ENCODE assay signal across 17 cellular contexts in the genomic region with DNA sequence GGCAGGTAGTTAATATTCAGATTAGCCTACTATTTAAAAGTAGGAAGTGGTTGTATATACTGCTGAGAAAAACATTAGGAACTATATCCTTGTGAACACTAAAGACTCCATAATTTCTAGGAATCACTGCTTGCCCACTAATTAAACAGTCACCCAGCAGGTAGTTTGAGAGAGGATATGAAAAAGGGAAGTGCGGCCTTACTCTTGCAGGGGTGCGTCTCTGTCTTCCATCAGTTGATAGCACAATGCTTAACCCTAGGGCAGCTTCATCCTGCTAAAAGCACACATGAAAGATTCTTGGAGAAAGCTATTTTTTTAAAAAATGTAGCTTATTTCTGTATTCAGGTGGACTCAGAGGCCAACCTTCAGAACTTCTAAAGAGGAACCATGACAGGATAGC. TPM values are rescaled to one million over a fixed set of nuclear protein-coding genes. Genes with fewer than 3 reads are reported as not detected.
A peak's percentile ranks its signal among the peaks of the same experiment; 100 is the strongest.
DNase-seq lines count a peak whose midpoint lies in the region; ATAC-seq and TF ChIP-seq lines count a peak whose summit lies in the region.
"Had no signal": no experiment of that assay in that cellular context is flagged by ENCODE, and none has a peak within 500 bp of the region (broad histone marks: within the 10 kb centered on the region; RNA-seq: fewer than 3 reads in every experiment).

No MANE protein-coding gene starts in this region.

- no peak for TF ChIP-seq CTCF in upper lobe of right lung (IDR thresholded peaks at IDR 0.05)

- no peaks in the 10 kb centered on the region for H3K9me3 ChIP-seq in upper lobe of right lung

- H3K4me1 ChIP-seq in upper lobe of right lung = no peaks in the 10 kb centered on the region
- H3K4me1 ChIP-seq: neural progenitor cell had no signal

- no peak overlapping the region for H3K4me3 ChIP-seq in upper lobe of right lung
- H3K4me3 ChIP-seq: GM23248, neural progenitor cell had no signal

- no peak overlapping the region for H3K27ac Mint-ChIP-seq in memory B cell
- H3K27ac Mint-ChIP-seq: activated CD4-positive, alpha-beta T cell treated with anti-CD3 and anti-CD28 coated beads for 36 hours; CD4-positive, alpha-beta memory T cell; neural progenitor cell had no signal

- peaks cover 2% of the 10 kb centered on the region for H3K36me3 Mint-ChIP-seq in memory B cell
- H3K36me3 Mint-ChIP-seq: CD4-positive, alpha-beta memory T cell; neural progenitor cell had no signal

- no peak overlapping the region for H3K4me3 Mint-ChIP-seq in memory B cell
- H3K4me3 Mint-ChIP-seq: activated CD4-positive, alpha-beta T cell treated with anti-CD3 and anti-CD28 coated beads for 36 hours; CD4-positive, alpha-beta memory T cell; central memory CD8-positive, alpha-beta T cell; neural progenitor cell had no signal

- intact Hi-C loops in upper lobe of right lung (cut with DNase I) = no loop called here

- ATAC-seq in GM18907 (IDR thresholded peaks at IDR 0.05; ENCODE audit: unreplicated experiment) (peak; percentile 73), GM21737 (IDR thresholded peaks at IDR 0.05; ENCODE audit: unreplicated experiment) (peak; percentile 84), HG03457 (IDR thresholded peaks at IDR 0.05; ENCODE audit: unreplicated experiment) (peak; percentile 76), memory B cell (ENCODE audit: low read depth) (peak; percentile 96), left lobe of liver (no peak), HG02970 (IDR thresholded peaks at IDR 0.05; ENCODE audit: low FRiP score, unreplicated experiment) (no peak), upper lobe of right lung (no peak)
- ATAC-seq: activated CD4-positive, alpha-beta T cell treated with anti-CD3 and anti-CD28 coated beads for 36 hours; sciatic nerve; stimulated activated naive CD8-positive, alpha-beta T cell treated with anti-CD3 and anti-CD28 coated beads, Interleukin-15, Interleukin-2, amounts not matched to agents 100 U/mL and 50 U/mL, for 24 hours had no signal

- peaks cover 11% of the 10 kb centered on the region for H3K4me1 Mint-ChIP-seq in memory B cell
- H3K4me1 Mint-ChIP-seq: CD4-positive, alpha-beta memory T cell; central memory CD8-positive, alpha-beta T cell; neural progenitor cell had no signal

- H3K27me3 ChIP-seq in upper lobe of right lung = no peaks in the 10 kb centered on the region
- H3K27me3 ChIP-seq: neural progenitor cell had no signal

- H3K9me3 Mint-ChIP-seq in memory B cell = peaks cover 4% of the 10 kb centered on the region
- H3K9me3 Mint-ChIP-seq: central memory CD8-positive, alpha-beta T cell had no signal

- DNase-seq in memory B cell (ENCODE audit: low spot score in 2 of 2) = peak in 1 of 2 donors; percentile 15
- DNase-seq in left lobe of liver (ENCODE audit: low spot score) = no peak
- no peak for DNase-seq in kidney glomerular epithelial cell (lab: John Stamatoyannopoulos, UW)
- DNase-seq in upper lobe of right lung = no peak
- DNase-seq: activated CD4-positive, alpha-beta T cell treated with anti-CD3 and anti-CD28 coated beads for 36 hours; activated T-cell treated with anti-CD3 and anti-CD28 coated beads for 4 hours; CD4-positive, alpha-beta memory T cell; GM23248; NCI-H1436; stimulated activated naive CD8-positive, alpha-beta T cell treated with anti-CD3 and anti-CD28 coated beads, Interleukin-15, Interleukin-2, amounts not matched to agents 100 U/mL and 50 U/mL, for 24 hours had no signal

- no peaks in the 10 kb centered on the region for H3K36me3 ChIP-seq in upper lobe of right lung
- H3K36me3 ChIP-seq: neural progenitor cell had no signal

- no peak overlapping the region for H3K27ac ChIP-seq in upper lobe of right lung
- H3K27ac ChIP-seq: GM23248, neural progenitor cell had no signal

- peaks cover 2% of the 10 kb centered on the region for H3K27me3 Mint-ChIP-seq in memory B cell
- H3K27me3 Mint-ChIP-seq: central memory CD8-positive, alpha-beta T cell had no signal

RNA-seq across cellular contexts. Expression of a gene that starts 53.1 kb away (rescaled TPM):
- total RNA-seq in left lobe of liver (192 TPM), upper lobe of right lung (113 TPM)

Comparison
In these comparisons a context has a peak if more than half of its experiments do, and no peak if none do; other contexts are left out.
1. ATAC-seq: peak in GM18907 (single experiment), GM21737 (single experiment), HG03457 (single experiment) and memory B cell (single experiment); none in left lobe of liver (single experiment), HG02970 (single experiment) and upper lobe of right lung (single experiment).